Comparison of ENCODE assay signal across 9 cellular contexts in genomic region chrX:129876734-129877395, GRCh38. TPM values are rescaled to one million over a fixed set of nuclear protein-coding genes. Genes with fewer than 3 reads are reported as not detected.
DNase-seq lines count a peak whose midpoint lies in the region; TF ChIP-seq lines count a peak whose summit lies in the region.
"Had no signal": no experiment of that assay in that cellular context is flagged by ENCODE, and none has a peak within 500 bp of the region (broad histone marks: within the 10 kb centered on the region; RNA-seq: fewer than 3 reads in every experiment).

No MANE protein-coding gene starts in this region.

- DNase-seq in ELF-1 (ENCODE audit: low read depth, low spot score): peak; percentile 10
- DNase-seq in NCI-H187 (lab: John Stamatoyannopoulos, UW): peak; percentile 36 to 52
- DNase-seq in amniotic epithelial cell (ENCODE audit: low read depth): peak; percentile 12
- peak; percentile 12 to 67 for DNase-seq in lung microvascular endothelial cell (ENCODE audit: low read depth in 2 of 2)
- DNase-seq in cortex of kidney (lab: John Stamatoyannopoulos, UW): no peak
- no peak for DNase-seq in suprapubic skin (ENCODE audit: low spot score in 2 of 2)
- DNase-seq in KG1 (lab: John Stamatoyannopoulos, UW): no peak
- no peak for DNase-seq in putamen (ENCODE audit: low spot score)
- DNase-seq: T-helper 1 cell had no signal

- WGBS in suprapubic skin: 80% methylated on average over 1 of the region's 5 CpGs

- no peak overlapping the region for H3K27ac ChIP-seq in suprapubic skin

- H3K36me3 ChIP-seq in suprapubic skin: no peaks in the 10 kb centered on the region

- no peaks in the 10 kb centered on the region for H3K4me1 ChIP-seq in suprapubic skin

- TF ChIP-seq EP300 in suprapubic skin (IDR thresholded peaks at IDR 0.05): no peak

- TF ChIP-seq CTCF in suprapubic skin (IDR thresholded peaks at IDR 0.05): no peak

- H3K9me3 ChIP-seq in suprapubic skin: no peaks in the 10 kb centered on the region

- no peak for TF ChIP-seq POLR2A in suprapubic skin (IDR thresholded peaks at IDR 0.05)

- no peaks in the 10 kb centered on the region for H3K27me3 ChIP-seq in suprapubic skin

- H3K4me3 ChIP-seq in suprapubic skin: no peak overlapping the region

RNA-seq across cellular contexts. Expression of gene UTP14A, which starts 29.1 kb away (rescaled TPM):
- total RNA-seq in lung microvascular endothelial cell (10.9 and 11.9 TPM in 2 replicates), suprapubic skin (10 to 100 TPM; 11.3 to 14.9 (median 12.2) TPM)

RNA-seq across cellular contexts. Expression of gene ZDHHC9, which starts 33.2 kb away (rescaled TPM):
- 10.7 and 15.9 TPM in 2 replicates for total RNA-seq in lung microvascular endothelial cell
- total RNA-seq in suprapubic skin: 10 to 100 TPM; 32.5 to 60.1 (median 41.6) TPM

Comparison
In these comparisons a context has a peak if more than half of its experiments do, and no peak if none do; other contexts are left out.
1. DNase-seq: peak in ELF-1 (single experiment), NCI-H187 (2 of 2), amniotic epithelial cell (single experiment) and lung microvascular endothelial cell (2 of 2); none in cortex of kidney (single experiment), suprapubic skin (0 of 2), KG1 (single experiment) and putamen (single experiment).